ENCODE assay signal across 1 cellular context in the genomic region with DNA sequence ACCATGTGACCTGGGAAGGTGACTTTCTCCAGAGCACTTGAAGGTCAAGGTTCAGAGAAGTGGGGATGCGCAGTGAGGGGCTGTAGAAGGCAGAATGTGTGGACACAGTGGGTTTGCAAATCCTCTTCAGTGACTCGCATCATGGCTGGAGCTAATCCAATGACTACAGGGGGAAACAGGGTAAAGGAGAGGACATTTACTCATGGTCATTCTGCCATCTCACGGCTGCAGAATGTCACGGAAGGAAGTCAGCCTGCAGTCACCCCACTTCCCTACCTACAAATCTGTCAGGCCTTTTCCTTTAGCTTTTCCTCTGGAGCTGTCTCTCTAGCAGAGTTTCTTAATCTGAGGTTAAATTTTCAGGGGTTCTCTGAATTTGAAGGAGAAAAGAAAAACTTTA.
TF ChIP-seq lines count a peak whose summit lies in the region.

No MANE protein-coding gene starts in this region.

TF ChIP-seq in SK-N-SH treated with all-trans-retinoic acid at 6 μM for 48 hours, 23 proteins besides CTCF, POLR2A, EP300 and RAD21 (continued from another document):
- TF ChIP-seq CREB5 (CRISPR knock-in tag; IDR thresholded peaks at IDR 0.05; ENCODE audit: low read depth) (no peak), GLIS3 (CRISPR knock-in tag; IDR thresholded peaks at IDR 0.05) (no peak), BACH2 (CRISPR knock-in tag; IDR thresholded peaks at IDR 0.05; ENCODE audit: borderline replicate concordance) (no peak), SNAI2 (CRISPR knock-in tag; IDR thresholded peaks at IDR 0.05) (no peak)
TF ChIP-seq in SK-N-SH treated with all-trans-retinoic acid at 6 μM for 48 hours: peak in this region for 0.
